Comparison of ENCODE assay signal across 2 cellular contexts in the genomic region with DNA sequence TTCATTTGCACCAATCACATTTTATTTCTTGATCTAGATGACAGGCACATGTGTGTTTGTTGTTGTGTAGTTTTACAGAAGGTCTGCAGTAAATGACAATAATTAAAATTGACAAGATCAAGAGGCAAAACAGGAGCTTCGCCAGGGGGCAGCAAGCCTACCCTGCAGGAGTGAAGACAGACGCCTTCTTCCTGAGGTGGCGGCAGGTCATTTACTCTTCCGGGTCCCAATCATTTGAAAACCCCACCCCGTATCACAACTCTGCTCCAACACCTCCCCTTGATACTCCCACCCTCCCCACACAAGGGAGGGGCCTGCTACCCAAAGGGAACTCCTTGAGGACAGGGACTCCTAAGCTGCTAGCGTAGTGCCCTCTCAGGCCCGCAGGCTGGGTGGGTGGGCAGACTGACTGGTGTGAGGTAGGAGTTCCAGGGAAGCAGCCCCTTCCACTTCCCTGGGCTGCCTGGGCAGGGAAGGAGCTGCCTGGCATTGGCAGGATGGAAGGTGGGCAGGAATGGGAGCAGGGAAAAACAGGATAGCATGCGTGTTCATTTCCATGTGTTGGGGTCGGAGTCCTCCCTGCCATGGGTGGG.
TF ChIP-seq lines count a peak whose summit lies in the region.

No MANE protein-coding gene starts in this region.

TF ChIP-seq in WTC11, 78 proteins besides CTCF, POLR2A, EP300 and RAD21:
- TF ChIP-seq CBFB (CRISPR knock-in tag; IDR thresholded peaks at IDR 0.05; ENCODE audit: low read depth) (no peak), TEAD1 (CRISPR knock-in tag; IDR thresholded peaks at IDR 0.05) (no peak), ELF4 (CRISPR knock-in tag; IDR thresholded peaks at IDR 0.05; ENCODE audit: low read depth) (no peak), CREB1 (CRISPR knock-in tag; IDR thresholded peaks at IDR 0.05) (no peak)
- TF ChIP-seq, protein P1, sequence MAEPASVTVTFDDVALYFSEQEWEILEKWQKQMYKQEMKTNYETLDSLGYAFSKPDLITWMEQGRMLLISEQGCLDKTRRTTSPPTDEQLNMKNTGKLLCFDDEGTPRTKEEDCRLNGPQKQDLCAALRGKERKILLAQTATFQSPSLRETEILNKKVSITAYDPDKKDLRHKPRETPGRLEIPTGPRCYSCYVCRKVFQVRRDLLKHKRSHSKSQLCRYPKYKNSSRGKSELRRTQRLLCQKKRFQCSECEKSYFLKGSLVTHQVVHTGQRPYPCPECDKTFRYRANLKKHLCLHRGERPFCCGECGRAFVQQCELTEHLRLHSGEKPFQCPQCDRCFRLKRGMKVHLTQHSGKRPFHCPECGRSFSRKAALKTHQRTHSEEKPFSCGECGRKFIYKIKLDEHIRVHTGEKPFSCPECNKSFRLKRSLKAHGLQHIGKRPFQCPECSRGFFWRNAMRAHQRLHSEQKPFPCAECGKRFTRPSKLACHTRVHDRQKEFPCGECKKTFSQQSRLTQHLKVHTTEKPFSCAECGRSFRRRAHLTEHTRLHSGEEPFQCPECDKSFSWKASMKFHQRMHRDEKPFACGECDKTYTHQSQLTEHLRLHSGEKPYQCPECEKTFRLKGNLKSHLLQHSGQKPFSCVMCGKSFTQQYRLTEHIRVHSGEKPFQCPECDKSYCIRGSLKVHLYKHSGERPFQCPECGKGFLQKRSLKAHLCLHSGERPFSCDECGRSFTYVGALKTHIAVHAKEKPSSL (CRISPR knock-in tag; conservative IDR thresholded peaks at IDR 0.05) = no peak
TF ChIP-seq in WTC11: peak in this region for 0.

TF ChIP-seq in HepG2, 621 proteins besides CTCF, POLR2A, EP300 and RAD21:
- TF ChIP-seq, protein P2, sequence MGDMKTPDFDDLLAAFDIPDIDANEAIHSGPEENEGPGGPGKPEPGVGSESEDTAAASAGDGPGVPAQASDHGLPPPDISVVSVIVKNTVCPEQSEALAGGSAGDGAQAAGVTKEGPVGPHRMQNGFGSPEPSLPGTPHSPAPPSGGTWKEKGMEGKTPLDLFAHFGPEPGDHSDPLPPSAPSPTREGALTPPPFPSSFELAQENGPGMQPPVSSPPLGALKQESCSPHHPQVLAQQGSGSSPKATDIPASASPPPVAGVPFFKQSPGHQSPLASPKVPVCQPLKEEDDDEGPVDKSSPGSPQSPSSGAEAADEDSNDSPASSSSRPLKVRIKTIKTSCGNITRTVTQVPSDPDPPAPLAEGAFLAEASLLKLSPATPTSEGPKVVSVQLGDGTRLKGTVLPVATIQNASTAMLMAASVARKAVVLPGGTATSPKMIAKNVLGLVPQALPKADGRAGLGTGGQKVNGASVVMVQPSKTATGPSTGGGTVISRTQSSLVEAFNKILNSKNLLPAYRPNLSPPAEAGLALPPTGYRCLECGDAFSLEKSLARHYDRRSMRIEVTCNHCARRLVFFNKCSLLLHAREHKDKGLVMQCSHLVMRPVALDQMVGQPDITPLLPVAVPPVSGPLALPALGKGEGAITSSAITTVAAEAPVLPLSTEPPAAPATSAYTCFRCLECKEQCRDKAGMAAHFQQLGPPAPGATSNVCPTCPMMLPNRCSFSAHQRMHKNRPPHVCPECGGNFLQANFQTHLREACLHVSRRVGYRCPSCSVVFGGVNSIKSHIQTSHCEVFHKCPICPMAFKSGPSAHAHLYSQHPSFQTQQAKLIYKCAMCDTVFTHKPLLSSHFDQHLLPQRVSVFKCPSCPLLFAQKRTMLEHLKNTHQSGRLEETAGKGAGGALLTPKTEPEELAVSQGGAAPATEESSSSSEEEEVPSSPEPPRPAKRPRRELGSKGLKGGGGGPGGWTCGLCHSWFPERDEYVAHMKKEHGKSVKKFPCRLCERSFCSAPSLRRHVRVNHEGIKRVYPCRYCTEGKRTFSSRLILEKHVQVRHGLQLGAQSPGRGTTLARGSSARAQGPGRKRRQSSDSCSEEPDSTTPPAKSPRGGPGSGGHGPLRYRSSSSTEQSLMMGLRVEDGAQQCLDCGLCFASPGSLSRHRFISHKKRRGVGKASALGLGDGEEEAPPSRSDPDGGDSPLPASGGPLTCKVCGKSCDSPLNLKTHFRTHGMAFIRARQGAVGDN (CRISPR knock-in tag; IDR thresholded peaks at IDR 0.05) = 0 out of 2 replicates have a peak, but pooled peaks have one; percentile 23
- TF ChIP-seq PAWR (CRISPR knock-in tag; IDR thresholded peaks at IDR 0.05; ENCODE audit: borderline replicate concordance) = no peak
- TF ChIP-seq ZNF605 (CRISPR knock-in tag; IDR thresholded peaks at IDR 0.05) = no peak
- TF ChIP-seq, protein P3, sequence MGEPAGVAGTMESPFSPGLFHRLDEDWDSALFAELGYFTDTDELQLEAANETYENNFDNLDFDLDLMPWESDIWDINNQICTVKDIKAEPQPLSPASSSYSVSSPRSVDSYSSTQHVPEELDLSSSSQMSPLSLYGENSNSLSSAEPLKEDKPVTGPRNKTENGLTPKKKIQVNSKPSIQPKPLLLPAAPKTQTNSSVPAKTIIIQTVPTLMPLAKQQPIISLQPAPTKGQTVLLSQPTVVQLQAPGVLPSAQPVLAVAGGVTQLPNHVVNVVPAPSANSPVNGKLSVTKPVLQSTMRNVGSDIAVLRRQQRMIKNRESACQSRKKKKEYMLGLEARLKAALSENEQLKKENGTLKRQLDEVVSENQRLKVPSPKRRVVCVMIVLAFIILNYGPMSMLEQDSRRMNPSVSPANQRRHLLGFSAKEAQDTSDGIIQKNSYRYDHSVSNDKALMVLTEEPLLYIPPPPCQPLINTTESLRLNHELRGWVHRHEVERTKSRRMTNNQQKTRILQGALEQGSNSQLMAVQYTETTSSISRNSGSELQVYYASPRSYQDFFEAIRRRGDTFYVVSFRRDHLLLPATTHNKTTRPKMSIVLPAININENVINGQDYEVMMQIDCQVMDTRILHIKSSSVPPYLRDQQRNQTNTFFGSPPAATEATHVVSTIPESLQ (CRISPR knock-in tag; conservative IDR thresholded peaks at IDR 0.05) = no peak
- TF ChIP-seq, protein P4, sequence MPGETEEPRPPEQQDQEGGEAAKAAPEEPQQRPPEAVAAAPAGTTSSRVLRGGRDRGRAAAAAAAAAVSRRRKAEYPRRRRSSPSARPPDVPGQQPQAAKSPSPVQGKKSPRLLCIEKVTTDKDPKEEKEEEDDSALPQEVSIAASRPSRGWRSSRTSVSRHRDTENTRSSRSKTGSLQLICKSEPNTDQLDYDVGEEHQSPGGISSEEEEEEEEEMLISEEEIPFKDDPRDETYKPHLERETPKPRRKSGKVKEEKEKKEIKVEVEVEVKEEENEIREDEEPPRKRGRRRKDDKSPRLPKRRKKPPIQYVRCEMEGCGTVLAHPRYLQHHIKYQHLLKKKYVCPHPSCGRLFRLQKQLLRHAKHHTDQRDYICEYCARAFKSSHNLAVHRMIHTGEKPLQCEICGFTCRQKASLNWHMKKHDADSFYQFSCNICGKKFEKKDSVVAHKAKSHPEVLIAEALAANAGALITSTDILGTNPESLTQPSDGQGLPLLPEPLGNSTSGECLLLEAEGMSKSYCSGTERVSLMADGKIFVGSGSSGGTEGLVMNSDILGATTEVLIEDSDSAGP (CRISPR knock-in tag; IDR thresholded peaks at IDR 0.05; ENCODE audit: borderline replicate concordance) = no peak
- TF ChIP-seq, protein P5, sequence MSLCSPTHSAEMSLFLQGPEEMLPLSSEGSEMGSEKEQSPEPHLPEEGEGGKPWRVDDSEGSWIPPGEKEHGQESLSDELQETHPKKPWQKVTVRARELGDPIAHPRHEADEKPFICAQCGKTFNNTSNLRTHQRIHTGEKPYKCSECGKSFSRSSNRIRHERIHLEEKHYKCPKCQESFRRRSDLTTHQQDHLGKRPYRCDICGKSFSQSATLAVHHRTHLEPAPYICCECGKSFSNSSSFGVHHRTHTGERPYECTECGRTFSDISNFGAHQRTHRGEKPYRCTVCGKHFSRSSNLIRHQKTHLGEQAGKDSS (CRISPR knock-in tag; IDR thresholded peaks at IDR 0.05; ENCODE audit: borderline replicate concordance, low read depth) = 0 out of 2 replicates have a peak, but pooled peaks have one; percentile 17
- TF ChIP-seq MTF2 (CRISPR knock-in tag; IDR thresholded peaks at IDR 0.05; ENCODE audit: borderline replicate concordance) = no peak
- no peak for TF ChIP-seq SSRP1 (CRISPR knock-in tag; IDR thresholded peaks at IDR 0.05)
- TF ChIP-seq CREM (IDR thresholded peaks at IDR 0.05) = no peak
- no peak for TF ChIP-seq CREM (CRISPR knock-in tag; IDR thresholded peaks at IDR 0.05)
- TF ChIP-seq ZNF737 (CRISPR knock-in tag; IDR thresholded peaks at IDR 0.05; ENCODE audit: borderline replicate concordance) = no peak
- no peak for TF ChIP-seq ZNF589 (CRISPR knock-in tag; conservative IDR thresholded peaks at IDR 0.05)
- peak; percentile 36; the same call in 1 of the 2 replicates for TF ChIP-seq RBFOX2 (IDR thresholded peaks at IDR 0.05; ENCODE audit: low read depth, low read length)
- no peak for TF ChIP-seq ISX (CRISPR knock-in tag; conservative IDR thresholded peaks at IDR 0.05)
- TF ChIP-seq, protein P6, sequence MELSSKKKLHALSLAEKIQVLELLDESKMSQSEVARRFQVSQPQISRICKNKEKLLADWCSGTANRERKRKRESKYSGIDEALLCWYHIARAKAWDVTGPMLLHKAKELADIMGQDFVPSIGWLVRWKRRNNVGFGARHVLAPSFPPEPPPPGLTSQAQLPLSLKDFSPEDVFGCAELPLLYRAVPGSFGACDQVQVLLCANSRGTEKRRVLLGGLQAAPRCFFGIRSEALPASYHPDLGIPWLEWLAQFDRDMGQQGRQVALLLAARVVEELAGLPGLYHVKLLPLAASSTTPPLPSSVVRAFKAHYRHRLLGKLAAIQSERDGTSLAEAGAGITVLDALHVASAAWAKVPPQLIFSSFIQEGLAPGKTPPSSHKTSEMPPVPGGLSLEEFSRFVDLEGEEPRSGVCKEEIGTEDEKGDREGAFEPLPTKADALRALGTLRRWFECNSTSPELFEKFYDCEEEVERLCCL (CRISPR knock-in tag; IDR thresholded peaks at IDR 0.05; ENCODE audit: borderline replicate concordance) = no peak
- TF ChIP-seq NAIF1 (CRISPR knock-in tag; IDR thresholded peaks at IDR 0.05; ENCODE audit: borderline replicate concordance) = no peak
- TF ChIP-seq CENPT (CRISPR knock-in tag; IDR thresholded peaks at IDR 0.05; ENCODE audit: low read depth) = no peak
- TF ChIP-seq ATRX (CRISPR knock-in tag; IDR thresholded peaks at IDR 0.05; ENCODE audit: borderline replicate concordance) = no peak
- TF ChIP-seq NRL (CRISPR knock-in tag; IDR thresholded peaks at IDR 0.05; ENCODE audit: borderline replicate concordance) = no peak
- TF ChIP-seq FOSL1 (CRISPR knock-in tag; IDR thresholded peaks at IDR 0.05; ENCODE audit: borderline replicate concordance) = no peak
- no peak for TF ChIP-seq DR1 (CRISPR knock-in tag; IDR thresholded peaks at IDR 0.05)
- no peak for TF ChIP-seq BCL6 (CRISPR knock-in tag; IDR thresholded peaks at IDR 0.05)
- no peak for TF ChIP-seq NONO (IDR thresholded peaks at IDR 0.05)
- 0 out of 2 replicates have a peak, but pooled peaks have one; percentile 35 for TF ChIP-seq NONO (CRISPR knock-in tag; conservative IDR thresholded peaks at IDR 0.05)
- no peak for TF ChIP-seq MEF2D (CRISPR knock-in tag; IDR thresholded peaks at IDR 0.05)
- no peak for TF ChIP-seq ZNF20 (CRISPR knock-in tag; IDR thresholded peaks at IDR 0.05)
- TF ChIP-seq ZNF678 (CRISPR knock-in tag; IDR thresholded peaks at IDR 0.05) = no peak
